ENCODE assay signal across 8 cellular contexts in genomic region chr10:130301026-130301892, GRCh38.
DNase-seq lines count a peak whose midpoint lies in the region; ATAC-seq, FAIRE-seq and TF ChIP-seq lines count a peak whose summit lies in the region.

No MANE protein-coding gene starts in this region.

- peak; percentile 72 to 81 (median 80) for ATAC-seq in right lobe of liver
- no peak for ATAC-seq in GM21529 (IDR thresholded peaks at IDR 0.05; ENCODE audit: unreplicated experiment)

- TF ChIP-seq CTCF in right lobe of liver (IDR thresholded peaks at IDR 0.05) = no peak

- 65% methylated on average over 4 of the region's 54 CpGs for WGBS in right lobe of liver (ENCODE audit: insufficient coverage, low coverage, low lambda C conversion rate, missing lambda C conversion rate)

- TF ChIP-seq POLR2A in right lobe of liver (IDR thresholded peaks at IDR 0.05) = no peak

- peak overlapping the region; percentile 58 to 71 (median 67) for H3K27ac ChIP-seq in right lobe of liver

- no peaks in the 10 kb centered on the region for H3K9me3 ChIP-seq in right lobe of liver

- FAIRE-seq in GM19239 (lab: Jason Lieb, UNC) = peak; percentile 74

- intact Hi-C loops in right lobe of liver (cut with DNase I) = no loop called here

- H3K4me1 ChIP-seq in right lobe of liver = no peaks in the 10 kb centered on the region

- H3K4me3 ChIP-seq in right lobe of liver = peak overlapping the region; percentile 46 to 60 (median 58)

- DNase-seq in GM19239 (ENCODE audit: insufficient read length, low spot score) (peak; percentile 20), NCI-H524 (lab: John Stamatoyannopoulos, UW) (peak; percentile 22 to 39), activated gamma-delta T cell treated with Interleukin-2 at 50 U/mL for 16 hours (peak; percentile 42), right lobe of liver (peak; percentile 60 to 79 (median 69)), kidney glomerular epithelial cell (lab: John Stamatoyannopoulos, UW) (no peak), NCI-H2081 (lab: John Stamatoyannopoulos, UW) (no peak)
- DNase-seq in stimulated activated CD8-positive, alpha-beta memory T cell treated with anti-CD3 and anti-CD28 coated beads, Interleukin-7, amount 100 ng/mL, for 24 hours (ENCODE audit: low read depth) = peak; percentile 48

- no peaks in the 10 kb centered on the region for H3K36me3 ChIP-seq in right lobe of liver

- H3K27me3 ChIP-seq in right lobe of liver = no peaks in the 10 kb centered on the region

Comparison
In these comparisons a context has a peak if more than half of its experiments do, and no peak if none do; other contexts are left out.
1. DNase-seq: peak in GM19239 (single experiment), NCI-H524 (2 of 2), activated gamma-delta T cell treated with Interleukin-2 at 50 U/mL for 16 hours (single experiment), right lobe of liver (3 of 3) and stimulated activated CD8-positive, alpha-beta memory T cell treated with anti-CD3 and anti-CD28 coated beads, Interleukin-7, amount 100 ng/mL, for 24 hours (single experiment); none in kidney glomerular epithelial cell (single experiment) and NCI-H2081 (0 of 2).